11 cellular contexts compared by ENCODE assay signal in genomic region chr4:142656178-142656577, GRCh38.
DNase-seq lines count a peak whose midpoint lies in the region; ATAC-seq and TF ChIP-seq lines count a peak whose summit lies in the region.
"Had no signal": no experiment of that assay in that cellular context is flagged by ENCODE, and none has a peak within 500 bp of the region (broad histone marks: within the 10 kb centered on the region; RNA-seq: fewer than 3 reads in every experiment).

No MANE protein-coding gene starts in this region.

- ATAC-seq in activated CD4-positive, alpha-beta T cell treated with anti-CD3 and anti-CD28 coated beads for 36 hours: no peak
- no peak for ATAC-seq in HG03039 (IDR thresholded peaks at IDR 0.05; ENCODE audit: unreplicated experiment)
- ATAC-seq: gastrocnemius medialis had no signal

- CTCF ChIA-PET in activated CD4-positive, alpha-beta T cell treated with anti-CD3 and anti-CD28 coated beads for 36 hours (lab: Charles Lee): no interaction called here

- no peaks in the 10 kb centered on the region for H3K27me3 ChIP-seq in SJCRH30
- H3K27me3 ChIP-seq: gastrocnemius medialis had no signal

- POLR2A ChIA-PET in activated CD4-positive, alpha-beta T cell treated with anti-CD3 and anti-CD28 coated beads for 36 hours (lab: Charles Lee): no interaction called here

- H3K9me3 Mint-ChIP-seq in activated CD4-positive, alpha-beta T cell treated with anti-CD3 and anti-CD28 coated beads for 36 hours (ENCODE audit: low read depth): peaks cover 51% of the 10 kb centered on the region
- H3K9me3 Mint-ChIP-seq in chondrocyte (ENCODE audit: low read depth) (peaks cover 62% of the 10 kb centered on the region), type B pancreatic cell (no peaks in the 10 kb centered on the region)

- no peak overlapping the region for H3K4me3 ChIP-seq in SJCRH30

- no peak overlapping the region for H3K27ac ChIP-seq in SJCRH30
- H3K27ac ChIP-seq: gastrocnemius medialis had no signal

- H3K27ac Mint-ChIP-seq in activated CD4-positive, alpha-beta T cell treated with anti-CD3 and anti-CD28 coated beads for 36 hours: no peak overlapping the region
- no peak overlapping the region for H3K27ac Mint-ChIP-seq in chondrocyte (ENCODE audit: unreplicated experiment)
- H3K27ac Mint-ChIP-seq in type B pancreatic cell: no peak overlapping the region
- H3K27ac Mint-ChIP-seq: brain had no signal

- peaks cover 71% of the 10 kb centered on the region for H3K36me3 Mint-ChIP-seq in activated CD4-positive, alpha-beta T cell treated with anti-CD3 and anti-CD28 coated beads for 36 hours (ENCODE audit: low read depth)
- peaks cover 28% of the 10 kb centered on the region for H3K36me3 Mint-ChIP-seq in chondrocyte (ENCODE audit: low read depth)
- H3K36me3 Mint-ChIP-seq in type B pancreatic cell: peaks cover 4% of the 10 kb centered on the region

- intact Hi-C loops in activated CD4-positive, alpha-beta T cell treated with anti-CD3 and anti-CD28 coated beads for 36 hours (cut with DNase I, micrococcal nuclease): no loop called here

- H3K4me1 Mint-ChIP-seq in activated CD4-positive, alpha-beta T cell treated with anti-CD3 and anti-CD28 coated beads for 36 hours: no peaks in the 10 kb centered on the region
- H3K4me1 Mint-ChIP-seq in chondrocyte (ENCODE audit: low read depth) (no peaks in the 10 kb centered on the region), type B pancreatic cell (ENCODE audit: unreplicated experiment) (no peaks in the 10 kb centered on the region)
- H3K4me1 Mint-ChIP-seq: brain had no signal

- TF ChIP-seq CTCF in chondrocyte (IDR thresholded peaks at IDR 0.05) (no peak), type B pancreatic cell (conservative IDR thresholded peaks at IDR 0.05) (no peak)

- no peaks in the 10 kb centered on the region; the same call in 1 of the 2 replicates for H3K36me3 ChIP-seq in SJCRH30

- no peaks in the 10 kb centered on the region for H3K27me3 Mint-ChIP-seq in activated CD4-positive, alpha-beta T cell treated with anti-CD3 and anti-CD28 coated beads for 36 hours
- H3K27me3 Mint-ChIP-seq in chondrocyte (ENCODE audit: low read depth) (no peaks in the 10 kb centered on the region), type B pancreatic cell (no peaks in the 10 kb centered on the region)
- H3K27me3 Mint-ChIP-seq: brain had no signal

- H3K4me3 Mint-ChIP-seq in activated CD4-positive, alpha-beta T cell treated with anti-CD3 and anti-CD28 coated beads for 36 hours: no peak overlapping the region
- H3K4me3 Mint-ChIP-seq in chondrocyte (ENCODE audit: unreplicated experiment) (no peak overlapping the region), type B pancreatic cell (no peak overlapping the region)
- H3K4me3 Mint-ChIP-seq: brain had no signal

- DNase-seq in activated CD4-positive, alpha-beta T cell treated with anti-CD3 and anti-CD28 coated beads for 36 hours: peak; percentile 32
- no peak for DNase-seq in activated CD4-positive, alpha-beta T cell treated with anti-CD3 and anti-CD28 coated beads for 1 hour
- DNase-seq in SJCRH30 (peak; percentile 10 to 31), fibroblast of gingiva (ENCODE audit: low read depth) (peak; percentile 8), chondrocyte (ENCODE audit: low spot score) (no peak), type B pancreatic cell (ENCODE audit: extremely low spot score, unreplicated experiment) (no peak)
- DNase-seq in stimulated activated CD4-positive, alpha-beta T cell treated with anti-CD3 and anti-CD28 coated beads, Interleukin-4, amount 100 ng/mL, for 1 hour: peak; percentile 47
- DNase-seq: gastrocnemius medialis, SHP77 had no signal

- H3K4me1 ChIP-seq in SJCRH30: no peaks in the 10 kb centered on the region
- H3K4me1 ChIP-seq: gastrocnemius medialis had no signal

- peaks cover 18% of the 10 kb centered on the region; the same call in 1 of the 2 replicates for H3K9me3 ChIP-seq in SJCRH30 (replicated peaks)

Comparison
In these comparisons a context has a peak if more than half of its experiments do, and no peak if none do; other contexts are left out.
1. DNase-seq: peak in activated CD4-positive, alpha-beta T cell treated with anti-CD3 and anti-CD28 coated beads for 36 hours (single experiment), SJCRH30 (2 of 2), fibroblast of gingiva (single experiment) and stimulated activated CD4-positive, alpha-beta T cell treated with anti-CD3 and anti-CD28 coated beads, Interleukin-4, amount 100 ng/mL, for 1 hour (single experiment); none in activated CD4-positive, alpha-beta T cell treated with anti-CD3 and anti-CD28 coated beads for 1 hour (single experiment), chondrocyte (single experiment) and type B pancreatic cell (single experiment).